ENCODE assay signal across 9 cellular contexts in genomic region chr6:1310628-1311399, GRCh38. TPM values are rescaled to one million over a fixed set of nuclear protein-coding genes. Genes with fewer than 3 reads are reported as not detected.
DNase-seq lines count a peak whose midpoint lies in the region; ATAC-seq and TF ChIP-seq lines count a peak whose summit lies in the region.
"Had no signal": no experiment of that assay in that cellular context is flagged by ENCODE, and none has a peak within 500 bp of the region (broad histone marks: within the 10 kb centered on the region; RNA-seq: fewer than 3 reads in every experiment).

No MANE protein-coding gene starts in this region.

- H3K27ac ChIP-seq in A673 (ENCODE audit: low read depth, low read length, poor library complexity, severe bottlenecking) (no peak overlapping the region), HUES64 (ENCODE audit: low read depth, low read length) (no peak overlapping the region), coronary artery (no peak overlapping the region)

- H3K36me3 ChIP-seq in A673 (ENCODE audit: insufficient read depth, low read length, poor library complexity, severe bottlenecking): no peaks in the 10 kb centered on the region
- no peaks in the 10 kb centered on the region for H3K36me3 ChIP-seq in HUES64 (ENCODE audit: insufficient read depth, low read length)
- H3K36me3 ChIP-seq in mucosa of stomach (ENCODE audit: control insufficient read depth, insufficient read depth, low read length): peaks cover 5% of the 10 kb centered on the region

- POLR2A ChIA-PET in A673 (lab: Charles Lee; ENCODE audit: low non-redundant PET): no interaction called here

- WGBS in HUES64: 2% methylated on average over 43 of the region's 43 CpGs

- intact Hi-C loops in A673 (cut with micrococcal nuclease; ENCODE audit: unreplicated experiment): no loop called here

- H3K4me3 ChIP-seq in A673 (ENCODE audit: low read depth, low read length, poor library complexity, severe bottlenecking) (peak overlapping the region; percentile 25), HUES64 (ENCODE audit: low read length) (peak overlapping the region; percentile 52), coronary artery (peak overlapping the region; percentile 69), mucosa of stomach (ENCODE audit: low read length) (peak overlapping the region; percentile 37)

- CTCF ChIA-PET in A673 (lab: Charles Lee): no interaction called here

- TF ChIP-seq CTCF in A673 (conservative IDR thresholded peaks at IDR 0.05; ENCODE audit: low read depth, low read length) (no peak), coronary artery (IDR thresholded peaks at IDR 0.05) (no peak)

- H3K4me1 ChIP-seq in A673 (ENCODE audit: insufficient read depth, low read length, poor library complexity, severe bottlenecking) (peaks cover 9% of the 10 kb centered on the region), HUES64 (ENCODE audit: insufficient read depth, low read length) (peaks cover 12% of the 10 kb centered on the region), mucosa of stomach (ENCODE audit: control insufficient read depth, insufficient read depth, low read length) (peaks cover 22% of the 10 kb centered on the region)

- BruUV-seq in A673 (replicated peaks; lab: Mats Ljungman, UMichigan): no TSS peak

- H3K9ac ChIP-seq in HUES64 (ENCODE audit: low read depth, low read length) (no peak overlapping the region), mucosa of stomach (ENCODE audit: low read length) (peak overlapping the region; percentile 81)

- ATAC-seq in HG03571 (IDR thresholded peaks at IDR 0.05; ENCODE audit: unreplicated experiment): no peak

- H3K27me3 ChIP-seq in A673 (replicated peaks; ENCODE audit: insufficient read depth, low read depth, low read length, poor library complexity): peaks cover 96% of the 10 kb centered on the region
- H3K27me3 ChIP-seq in HUES64 (ENCODE audit: insufficient read depth, low read length): peaks cover 98% of the 10 kb centered on the region
- H3K27me3 ChIP-seq in mucosa of stomach (ENCODE audit: control insufficient read depth, insufficient read depth, low read length): peaks cover 9% of the 10 kb centered on the region

- H3K9me3 ChIP-seq in A673 (ENCODE audit: low read depth, low read length, poor library complexity, severe bottlenecking) (no peaks in the 10 kb centered on the region), HUES64 (ENCODE audit: insufficient read depth, low read depth, low read length) (no peaks in the 10 kb centered on the region), mucosa of stomach (ENCODE audit: control insufficient read depth, low read length) (no peaks in the 10 kb centered on the region)

- DNase-seq in A673 (ENCODE audit: low spot score) (no peak), coronary artery (ENCODE audit: low spot score) (no peak), SKM-1 treated with dmso at 0.1 percent for 144 hours (lab: John Stamatoyannopoulos, UW; ENCODE audit: unreplicated experiment) (no peak), NCI-H1417 treated with DMSO at 0.1 percent for 48 hours (lab: John Stamatoyannopoulos, UW) (no peak), GM03348 (ENCODE audit: low spot score) (no peak)
- DNase-seq: NCI-H187 had no signal

RNA-seq across cellular contexts. Expression of gene FOXQ1, which starts 1.1 kb away (rescaled TPM):
- not detected in 2 replicates for total RNA-seq in A673 (2021)
- polyA plus RNA-seq in HUES64 (2013, experiment 1 of 2): 0.55 TPM
- 1.5 TPM for polyA plus RNA-seq in HUES64 (2013, experiment 2 of 2)
